In the genomic region with DNA sequence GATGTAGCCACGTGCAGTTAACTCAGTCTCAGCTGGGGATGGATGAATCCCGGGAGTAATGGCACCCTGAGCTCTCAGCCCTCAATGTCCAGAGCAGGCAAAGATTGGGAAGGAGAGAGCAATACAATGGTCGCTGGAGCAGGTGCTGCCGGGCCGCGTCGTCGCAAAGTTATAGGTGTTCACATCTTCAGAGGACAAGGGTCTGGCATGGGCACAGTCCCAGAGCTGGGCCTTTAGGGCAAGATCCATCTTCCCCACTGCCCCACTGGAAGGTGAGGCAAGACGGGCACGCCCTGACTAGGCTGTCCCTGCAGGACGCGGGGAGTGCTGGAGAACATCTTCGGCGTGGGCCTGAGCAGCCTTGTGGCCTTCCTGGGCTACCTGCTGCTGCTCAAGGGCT, we compare ENCODE assay signal across 29 cellular contexts. TPM values are rescaled to one million over a fixed set of nuclear protein-coding genes. Genes with fewer than 3 reads are reported as not detected.
"Had no signal": no experiment of that assay in that cellular context is flagged by ENCODE, and none has a peak within 500 bp of the region (broad histone marks: within the 10 kb centered on the region; RNA-seq: fewer than 3 reads in every experiment).

No MANE protein-coding gene starts in this region.

- H3K4me1 ChIP-seq: gastrocnemius medialis, pancreas, prostate gland, testis had no signal

- H3K36me3 Mint-ChIP-seq: natural killer cell had no signal

- DNase-seq: dorsolateral prefrontal cortex; effector CD8-positive, alpha-beta T cell; endodermal cell; foreskin fibroblast; gastrocnemius medialis; heart left ventricle; kidney; lower lobe of right lung; natural killer cell; stimulated activated CD4-positive, alpha-beta T cell treated with anti-CD3 and anti-CD28 coated beads, Interleukin-12 subunit alpha, Interleukin-12 subunit beta, amount 100 ng/mL, for 4 hours; stimulated activated CD4-positive, alpha-beta T cell treated with anti-CD3 and anti-CD28 coated beads, Interleukin-1b, Interleukin-23, amount 100 ng/mL, for 48 hours; stimulated activated CD4-positive, alpha-beta T cell treated with anti-CD3 and anti-CD28 coated beads, Interleukin-4, amount 100 ng/mL, for 1 hour; stimulated activated CD8-positive, alpha-beta memory T cell treated with anti-CD3 and anti-CD28 coated beads, Interleukin-4, amount 100 ng/mL, for 48 hours; stimulated activated naive CD8-positive, alpha-beta T cell treated with anti-CD3 and anti-CD28 coated beads, Interleukin-15, Interleukin-2, amounts not matched to agents 100 U/mL and 50 U/mL, for 24 hours; substantia nigra; testis; tibial artery had no signal

- H3K4me1 Mint-ChIP-seq: endodermal cell had no signal

- H3K9me3 Mint-ChIP-seq: endodermal cell, natural killer cell had no signal

- H3K9me3 ChIP-seq: gastrocnemius medialis, heart left ventricle, lower lobe of right lung, neutrophil, pancreas, prostate gland, right atrium auricular region, testis, tibial artery, upper lobe of left lung had no signal

- ATAC-seq: esophagus mucosa; gastrocnemius medialis; heart left ventricle; left lobe of liver; lower lobe of right lung; natural killer cell; pancreas; sciatic nerve; stimulated activated naive CD8-positive, alpha-beta T cell treated with anti-CD3 and anti-CD28 coated beads, Interleukin-15, Interleukin-2, amounts not matched to agents 100 U/mL and 50 U/mL, for 24 hours had no signal

- H3K27me3 ChIP-seq: dorsolateral prefrontal cortex, gastrocnemius medialis, heart left ventricle, hepatocyte, neutrophil, pancreas, right atrium auricular region, testis, tibial artery, upper lobe of left lung had no signal

- H3K27ac Mint-ChIP-seq: endodermal cell, natural killer cell had no signal

- H3K27ac ChIP-seq: dorsolateral prefrontal cortex, epithelial cell of prostate, gastrocnemius medialis, heart left ventricle, hepatocyte, lower lobe of right lung, neutrophil, pancreas, prostate gland, right atrium auricular region, testis, tibial artery, upper lobe of left lung had no signal

- H3K4me3 ChIP-seq: dorsolateral prefrontal cortex, gastrocnemius medialis, heart left ventricle, hepatocyte, lower lobe of right lung, pancreas, prostate gland, right atrium auricular region, smooth muscle cell, testis, tibial artery, upper lobe of left lung had no signal

- H3K4me3 Mint-ChIP-seq: endodermal cell, natural killer cell had no signal

RNA-seq across cellular contexts. Expression of a gene that starts 27.6 kb away (rescaled TPM):
- total RNA-seq: hepatocyte, left lobe of liver, myocyte, smooth muscle cell had no signal
- polyA plus RNA-seq: smooth muscle cell had no signal
